ENCODE assay signal across 11 cellular contexts in the genomic region with DNA sequence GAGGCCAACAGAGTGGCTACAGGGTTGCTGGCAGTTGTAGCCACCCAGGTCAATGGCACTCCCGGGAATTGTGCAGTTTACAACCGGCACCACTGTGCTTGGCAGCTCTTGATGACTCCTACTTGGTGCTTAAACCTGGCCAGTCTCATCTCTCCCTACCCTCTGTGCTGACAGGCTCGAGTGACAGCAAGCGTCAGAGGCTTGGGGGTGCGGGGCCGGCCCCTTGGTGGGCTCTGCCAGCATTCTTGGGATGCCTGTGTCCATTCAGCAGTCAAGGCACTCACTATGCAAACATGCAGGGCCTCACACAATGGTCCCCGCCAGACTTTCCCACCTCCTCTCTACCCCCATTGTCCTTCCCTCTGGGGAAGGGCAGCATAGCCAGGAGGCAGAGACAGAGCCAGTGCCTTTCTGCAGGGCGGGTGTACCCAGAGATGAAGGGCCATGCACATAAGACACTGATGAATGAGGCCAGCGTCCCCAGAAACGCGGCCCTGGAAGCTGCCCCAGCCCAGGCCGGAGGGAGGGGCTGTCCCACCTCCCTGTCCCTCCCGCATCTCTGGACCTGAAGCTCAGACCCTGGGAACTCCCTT. TPM values are rescaled to one million over a fixed set of nuclear protein-coding genes. Genes with fewer than 3 reads are reported as not detected.
DNase-seq lines count a peak whose midpoint lies in the region; ATAC-seq, FAIRE-seq and TF ChIP-seq lines count a peak whose summit lies in the region.
"Had no signal": no experiment of that assay in that cellular context is flagged by ENCODE, and none has a peak within 500 bp of the region (broad histone marks: within the 10 kb centered on the region; RNA-seq: fewer than 3 reads in every experiment).

No MANE protein-coding gene starts in this region.

- H3K4me1 Mint-ChIP-seq in GM23338 (peaks cover 51% of the 10 kb centered on the region), astrocyte (ENCODE audit: low read depth, unreplicated experiment) (peaks cover 33% of the 10 kb centered on the region)
- peaks cover 9 to 10% of the 10 kb centered on the region in 2 donors for H3K4me1 Mint-ChIP-seq in stimulated activated naive B cell treated with anti-CD40 and anti-IgM and Interleukin-4, amounts not matched to agents 10 μg/mL and 1 μg/mL and 100 μg/mL, for 72 hours

- H4K20me1 ChIP-seq in GM23338 (replicated peaks; ENCODE audit: insufficient read depth) (no peaks in the 10 kb centered on the region), astrocyte (ENCODE audit: insufficient read depth, low read length) (no peaks in the 10 kb centered on the region)

- H3K36me3 ChIP-seq in GM23338 (ENCODE audit: insufficient read depth) (no peaks in the 10 kb centered on the region), astrocyte (ENCODE audit: insufficient read depth, low read length) (no peaks in the 10 kb centered on the region), suprapubic skin (no peaks in the 10 kb centered on the region)

- H3K4me3 Mint-ChIP-seq in GM23338 (peak overlapping the region; percentile 45; the same call in 2 of the 3 replicates), astrocyte (ENCODE audit: unreplicated experiment) (peak overlapping the region; percentile 79)
- H3K4me3 Mint-ChIP-seq in stimulated activated naive B cell treated with anti-CD40 and anti-IgM and Interleukin-4, amounts not matched to agents 10 μg/mL and 1 μg/mL and 100 μg/mL, for 72 hours, result no peak overlapping the region

- no peaks in the 10 kb centered on the region for H3K9me3 Mint-ChIP-seq in GM23338
- no peaks in the 10 kb centered on the region for H3K9me3 Mint-ChIP-seq in astrocyte (ENCODE audit: unreplicated experiment)
- no peaks in the 10 kb centered on the region for H3K9me3 Mint-ChIP-seq in stimulated activated naive B cell treated with anti-CD40 and anti-IgM and Interleukin-4, amounts not matched to agents 10 μg/mL and 1 μg/mL and 100 μg/mL, for 72 hours

- peak overlapping the region; percentile 94 for H3K27ac Mint-ChIP-seq in GM23338
- H3K27ac Mint-ChIP-seq in astrocyte (ENCODE audit: unreplicated experiment), result peak overlapping the region; percentile 96
- H3K27ac Mint-ChIP-seq in stimulated activated naive B cell treated with anti-CD40 and anti-IgM and Interleukin-4, amounts not matched to agents 10 μg/mL and 1 μg/mL and 100 μg/mL, for 72 hours, result no peak overlapping the region

- H3K9ac ChIP-seq in astrocyte (ENCODE audit: low read length), result peak overlapping the region; percentile 54

- no peak overlapping the region; the same call in 1 of the 2 replicates for H2AFZ ChIP-seq in GM23338
- H2AFZ ChIP-seq in astrocyte (ENCODE audit: low read depth, low read length), result peak overlapping the region; percentile 69

- DNase-seq in GM23338 (ENCODE audit: low spot score) (peak; percentile 97), astrocyte (ENCODE audit: low read depth) (peak; percentile 70), hepatic stellate cell (ENCODE audit: low spot score) (peak; percentile 97), renal cortical epithelial cell (ENCODE audit: low read depth) (peak; percentile 89), T-helper 1 cell (no peak), suprapubic skin (ENCODE audit: low spot score in 2 of 2) (no peak)
- DNase-seq in activated CD8-positive, alpha-beta memory T cell treated with anti-CD3 and anti-CD28 coated beads, Interleukin-2, amount 50 U/mL, for 48 hours, result no peak
- DNase-seq in stimulated activated naive B cell treated with anti-CD40 and anti-IgM and Interleukin-4, amounts not matched to agents 10 μg/mL and 1 μg/mL and 100 μg/mL, for 72 hours, result no peak
- DNase-seq: DMS79; stimulated activated naive CD8-positive, alpha-beta T cell treated with anti-CD3 and anti-CD28 coated beads, Interleukin-15, Interleukin-2, amounts not matched to agents 100 U/mL and 50 U/mL, for 24 hours; T-helper 9 cell had no signal

- no peaks in the 10 kb centered on the region for H3K79me2 ChIP-seq in GM23338 (replicated peaks; ENCODE audit: insufficient read depth)
- H3K79me2 ChIP-seq in astrocyte (ENCODE audit: insufficient read depth, low read length), result no peaks in the 10 kb centered on the region

- TF ChIP-seq POLR2A in suprapubic skin (IDR thresholded peaks at IDR 0.05), result no peak

- H3K27me3 Mint-ChIP-seq in GM23338 (ENCODE audit: insufficient read depth, low read depth, poor library complexity) (peaks cover 20% of the 10 kb centered on the region), astrocyte (ENCODE audit: low read depth, unreplicated experiment) (peaks cover 6% of the 10 kb centered on the region)
- H3K27me3 Mint-ChIP-seq in stimulated activated naive B cell treated with anti-CD40 and anti-IgM and Interleukin-4, amounts not matched to agents 10 μg/mL and 1 μg/mL and 100 μg/mL, for 72 hours, result peaks cover 0 to 6% of the 10 kb centered on the region in 2 donors

- peak; percentile 88 for ATAC-seq in GM23338
- no peak for ATAC-seq in stimulated activated naive B cell treated with anti-CD40 and anti-IgM and Interleukin-4, amounts not matched to agents 10 μg/mL and 1 μg/mL and 100 μg/mL, for 72 hours (replicated peaks)
- ATAC-seq: stimulated activated naive CD8-positive, alpha-beta T cell treated with anti-CD3 and anti-CD28 coated beads, Interleukin-15, Interleukin-2, amounts not matched to agents 100 U/mL and 50 U/mL, for 24 hours had no signal

- H3K36me3 Mint-ChIP-seq in GM23338 (ENCODE audit: low read depth), result no peaks in the 10 kb centered on the region; the same call in 2 of the 3 replicates
- H3K36me3 Mint-ChIP-seq in astrocyte (ENCODE audit: low read depth, unreplicated experiment), result peaks cover 2% of the 10 kb centered on the region
- H3K36me3 Mint-ChIP-seq in stimulated activated naive B cell treated with anti-CD40 and anti-IgM and Interleukin-4, amounts not matched to agents 10 μg/mL and 1 μg/mL and 100 μg/mL, for 72 hours, result no peaks in the 10 kb centered on the region

- no peak for TF ChIP-seq EP300 in suprapubic skin (IDR thresholded peaks at IDR 0.05)

- no peak for FAIRE-seq in astrocyte (lab: Jason Lieb, UNC)

- H3K9me3 ChIP-seq in astrocyte (ENCODE audit: insufficient read depth, low read depth, low read length) (no peaks in the 10 kb centered on the region), suprapubic skin (no peaks in the 10 kb centered on the region)

- H3K4me1 ChIP-seq in GM23338 (ENCODE audit: insufficient read depth) (peaks cover 30% of the 10 kb centered on the region), astrocyte (ENCODE audit: insufficient read depth, low read length) (peaks cover 38% of the 10 kb centered on the region), suprapubic skin (peaks cover 35% of the 10 kb centered on the region)

- no peaks in the 10 kb centered on the region for H3K9me2 ChIP-seq in GM23338 (ENCODE audit: insufficient read depth)

- H3K27me3 ChIP-seq in GM23338 (ENCODE audit: insufficient read depth) (no peaks in the 10 kb centered on the region), astrocyte (ENCODE audit: insufficient read depth, low read length) (no peaks in the 10 kb centered on the region), suprapubic skin (no peaks in the 10 kb centered on the region)

- H3K4me2 ChIP-seq in GM23338 (peak overlapping the region; percentile 71), astrocyte (ENCODE audit: low read length) (peak overlapping the region; percentile 73)

- H3F3A ChIP-seq in GM23338 (replicated peaks; ENCODE audit: low read depth), result peaks cover 24% of the 10 kb centered on the region; the same call in 1 of the 2 replicates

- peak overlapping the region; percentile 44; the same call in 1 of the 2 replicates for H3K4me3 ChIP-seq in GM23338
- no peak overlapping the region for H3K4me3 ChIP-seq in astrocyte (ENCODE audit: insufficient read depth, low read depth, low read length)
- H3K4me3 ChIP-seq in suprapubic skin, result no peak overlapping the region

- H3K27ac ChIP-seq in GM23338 (ENCODE audit: low read depth) (peak overlapping the region; percentile 93), astrocyte (ENCODE audit: low read depth, low read length) (peak overlapping the region; percentile 27), suprapubic skin (no peak overlapping the region)

- 0 out of 4 replicates have a peak, but pooled peaks of 1 of the 2 experiments have one; percentile 0 for TF ChIP-seq CTCF in GM23338 (conservative IDR thresholded peaks at IDR 0.05; ENCODE audit: low read depth in 2 of 2)
- no peak for TF ChIP-seq CTCF in astrocyte (IDR thresholded peaks at IDR 0.05; ENCODE audit: insufficient read depth, low read depth, low read length)
- TF ChIP-seq CTCF in suprapubic skin (IDR thresholded peaks at IDR 0.05), result no peak

- 93% methylated on average over 4 of the region's 13 CpGs for WGBS in suprapubic skin

TF ChIP-seq in GM23338, 12 proteins besides CTCF, POLR2A, EP300 and RAD21 (continues in another document):
- TF ChIP-seq JUNB (IDR thresholded peaks at IDR 0.05; ENCODE audit: unreplicated experiment) (peak; percentile 19), ZNF331 (CRISPR knock-in tag; IDR thresholded peaks at IDR 0.05; ENCODE audit: low read depth) (no peak), CREB1 (CRISPR knock-in tag; IDR thresholded peaks at IDR 0.05; ENCODE audit: low read depth) (peak; percentile 84), NANOG (IDR thresholded peaks at IDR 0.05; ENCODE audit: borderline replicate concordance) (0 out of 2 replicates have a peak, but pooled peaks have one; percentile 7), POLR2AphosphoS5 (IDR thresholded peaks at IDR 0.05; ENCODE audit: low read depth) (peak; percentile 50)

RNA-seq across cellular contexts. Expression of a gene that starts 26.3 kb away (rescaled TPM):
- 78.7 and 97.2 TPM in 2 replicates for total RNA-seq in GM23338 (2014; rRNA removed; shearing (Covaris generic))
- polyA plus RNA-seq in GM23338 (2016; fragmentation: Nextera tagmentation; extraction: Ambion mirVana), result 9.9 and 10.3 TPM in 2 replicates
- total RNA-seq in astrocyte, result 34.1 and 35.5 TPM in 2 replicates
- total RNA-seq in renal cortical epithelial cell, result 9.2 and 47.5 TPM in 2 replicates
- total RNA-seq in suprapubic skin, result 100 to 1,000 TPM in 3 of 4 donors, 10 to 100 TPM in 1; 71.0 to 160 (median 114) TPM

Comparison
In these comparisons a context has a peak if more than half of its experiments do, and no peak if none do; other contexts are left out.
1. DNase-seq: peak in GM23338 (single experiment), astrocyte (single experiment), hepatic stellate cell (single experiment) and renal cortical epithelial cell (single experiment); none in T-helper 1 cell (0 of 5), activated CD8-positive, alpha-beta memory T cell treated with anti-CD3 and anti-CD28 coated beads, Interleukin-2, amount 50 U/mL, for 48 hours (single experiment), stimulated activated naive B cell treated with anti-CD40 and anti-IgM and Interleukin-4, amounts not matched to agents 10 μg/mL and 1 μg/mL and 100 μg/mL, for 72 hours (single experiment) and suprapubic skin (0 of 2).
2. H3K4me3 Mint-ChIP-seq: peak in GM23338 (single experiment) and astrocyte (single experiment); none in stimulated activated naive B cell treated with anti-CD40 and anti-IgM and Interleukin-4, amounts not matched to agents 10 μg/mL and 1 μg/mL and 100 μg/mL, for 72 hours (0 of 2).